8 cellular contexts compared by ENCODE assay signal in genomic region chr12:13103391-13104033, GRCh38. TPM values are rescaled to one million over a fixed set of nuclear protein-coding genes. Genes with fewer than 3 reads are reported as not detected.
DNase-seq lines count a peak whose midpoint lies in the region; ATAC-seq and TF ChIP-seq lines count a peak whose summit lies in the region.

Gene GSG1, minus strand, starts transcription at chr12:13103667. Its CDS starts 155 bp downstream, at chr12:13103512.

- peak; percentile 24 for DNase-seq in GM03348 (ENCODE audit: low spot score)
- no peak for DNase-seq in T-cell
- DNase-seq in fibroblast of lung (ENCODE audit: low read depth in 2 of 2), result peak in 1 of 2 donors; percentile 23
- peak in 2 of 3 donors; percentile 20 to 42 for DNase-seq in stimulated activated CD4-positive, alpha-beta T cell treated with anti-CD3 and anti-CD28 coated beads, TNF-alpha, amount 100 ng/mL, for 48 hours (ENCODE audit: low read depth in 3 of 3)
- no peak for DNase-seq in activated gamma-delta T cell treated with Interleukin-2 at 50 U/mL for 16 hours
- no peak for DNase-seq in NCI-H510A treated with DMSO at 0.1 percent for 48 hours (lab: John Stamatoyannopoulos, UW)

- no peaks in the 10 kb centered on the region for H3K9me3 ChIP-seq in fibroblast of lung (ENCODE audit: control insufficient read depth, insufficient read depth, low read depth, low read length)

- CTCF ChIA-PET in T-cell (lab: Charles Lee), result interaction anchor here (1.1 to 6.0 kb wide), 4 partner anchors 109 to 152 kb away, joined by 3 to 52 read pairs (median 5); no protein-coding TSS in a partner anchor

- H3K27me3 Mint-ChIP-seq in T-cell, result no peaks in the 10 kb centered on the region

- H3K36me3 Mint-ChIP-seq in T-cell, result no peaks in the 10 kb centered on the region

- no peak within 1 kb of the TSS for H3K9ac ChIP-seq in fibroblast of lung (ENCODE audit: insufficient read depth, low read length)

- no peaks in the 10 kb centered on the region for H3K27me3 ChIP-seq in fibroblast of lung (ENCODE audit: control insufficient read depth, insufficient read depth, low read length)

- no peaks in the 10 kb centered on the region for H3K79me2 ChIP-seq in fibroblast of lung (ENCODE audit: control insufficient read depth, insufficient read depth, low read length)

- peaks cover 0 to 5% (median 0%) of the 10 kb centered on the region in 3 donors for H3K9me3 Mint-ChIP-seq in T-cell

- peaks cover 34 to 42% (median 42%) of the 10 kb centered on the region in 3 donors for H3K4me1 Mint-ChIP-seq in T-cell

- peaks cover 31% of the 10 kb centered on the region for H3K4me1 ChIP-seq in fibroblast of lung (ENCODE audit: control insufficient read depth, extremely low read depth, insufficient read depth, low read length)

- ATAC-seq in T-cell (replicated peaks in 1 of 4), result no peak
- ATAC-seq in HG03135 (IDR thresholded peaks at IDR 0.05; ENCODE audit: unreplicated experiment), result no peak
- ATAC-seq in GM21423 (IDR thresholded peaks at IDR 0.05; ENCODE audit: unreplicated experiment), result no peak

- H3K27ac Mint-ChIP-seq in T-cell, result peak within 1 kb of the TSS; percentile 90 to 91

- no peaks in the 10 kb centered on the region for H4K20me1 ChIP-seq in fibroblast of lung (ENCODE audit: control insufficient read depth, extremely low read depth, insufficient read depth, low read length)

- TF ChIP-seq CTCF in fibroblast of lung (conservative IDR thresholded peaks at IDR 0.05 in 1 of 2, IDR thresholded peaks at IDR 0.05 in 1 of 2; ENCODE audit: low read depth in 1 of 2, low read length in 2 of 2), result no peak

- peak within 1 kb of the TSS in 2 of 3 donors; percentile 80 to 81 for H3K4me3 Mint-ChIP-seq in T-cell

- POLR2A ChIA-PET in T-cell (lab: Charles Lee), result interaction anchor here (0.7 to 1.1 kb wide), 4 partner anchors 32 to 152 kb away, joined by 3 to 6 read pairs (median 4); no protein-coding TSS in a partner anchor

- H3K36me3 ChIP-seq in fibroblast of lung (ENCODE audit: control insufficient read depth, insufficient read depth, low read length), result no peaks in the 10 kb centered on the region

- H3K4me2 ChIP-seq in fibroblast of lung (ENCODE audit: extremely low read depth, insufficient read depth, low read length), result peak within 1 kb of the TSS; percentile 5

- H3K4me3 ChIP-seq in fibroblast of lung (replicated peaks in 1 of 4; ENCODE audit: control extremely low read depth in 1 of 4, insufficient read depth in 1 of 4, low read depth in 3 of 4, low read length in 4 of 4), result no peak within 1 kb of the TSS

- peak within 1 kb of the TSS; percentile 100 for H3K27ac ChIP-seq in fibroblast of lung (ENCODE audit: insufficient read depth, low read length)

- H2AFZ ChIP-seq in fibroblast of lung (ENCODE audit: low read length), result peak within 1 kb of the TSS; percentile 24

RNA-seq across cellular contexts. Expression of gene GSG1, which starts in this region (rescaled TPM):
- total RNA-seq in T-cell, result not detected
- 0.26 and 0.66 TPM in 2 replicates for total RNA-seq in fibroblast of lung
- polyA plus RNA-seq in fibroblast of lung, result 0.93 and 1.3 TPM in 2 replicates
- polyA plus RNA-seq in fibroblast of lung (2012), result 0.78 and 1.1 TPM in 2 replicates
- polyA minus RNA-seq in fibroblast of lung (ENCODE audit: low replicate concordance), result 1.6 and 2.2 TPM in 2 replicates

Comparison
In these comparisons a context has a peak if more than half of its experiments do, and no peak if none do; other contexts are left out.
1. DNase-seq: peak in GM03348 (single experiment) and stimulated activated CD4-positive, alpha-beta T cell treated with anti-CD3 and anti-CD28 coated beads, TNF-alpha, amount 100 ng/mL, for 48 hours (2 of 3); none in T-cell (0 of 34), activated gamma-delta T cell treated with Interleukin-2 at 50 U/mL for 16 hours (single experiment) and NCI-H510A treated with DMSO at 0.1 percent for 48 hours (single experiment).